Comparison of ENCODE assay signal across 18 cellular contexts in the genomic region with DNA sequence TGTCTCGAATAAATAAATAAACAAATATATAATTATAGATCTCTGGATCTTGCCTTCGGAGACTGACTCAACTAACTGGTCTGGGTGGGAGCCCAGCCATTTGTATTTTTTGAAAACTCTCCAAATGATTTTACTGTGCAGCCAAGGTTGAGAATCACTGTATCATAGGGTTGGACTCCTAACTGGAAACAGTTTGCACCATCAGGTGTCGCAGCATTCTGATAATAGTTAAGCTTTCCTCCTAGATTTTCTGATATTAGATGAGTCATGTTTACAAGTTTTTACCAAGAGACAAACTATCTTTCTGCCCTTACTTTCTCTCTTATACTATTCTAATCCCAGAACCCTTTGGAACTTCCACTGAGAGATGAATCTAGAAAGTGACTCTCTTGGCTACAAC. TPM values are rescaled to one million over a fixed set of nuclear protein-coding genes. Genes with fewer than 3 reads are reported as not detected.
A peak's percentile ranks its signal among the peaks of the same experiment; 100 is the strongest.
DNase-seq lines count a peak whose midpoint lies in the region; ATAC-seq and TF ChIP-seq lines count a peak whose summit lies in the region.
"Had no signal": no experiment of that assay in that cellular context is flagged by ENCODE, and none has a peak within 500 bp of the region (broad histone marks: within the 10 kb centered on the region; RNA-seq: fewer than 3 reads in every experiment).

No MANE protein-coding gene starts in this region.

- H3K4me2 ChIP-seq in GM23248 (ENCODE audit: unreplicated experiment) (no peak overlapping the region), OCI-LY3 (ENCODE audit: low read length) (0 out of 2 replicates have a peak overlapping the region, but pooled peaks have one; percentile 9), trophoblast cell (ENCODE audit: low read length) (no peak overlapping the region)

- TF ChIP-seq CTCF in OCI-LY3 (IDR thresholded peaks at IDR 0.05; ENCODE audit: low read depth, low read length), result no peak
- no peak for TF ChIP-seq CTCF in astrocyte of the spinal cord (IDR thresholded peaks at IDR 0.05; ENCODE audit: low read depth, low read length)
- TF ChIP-seq CTCF in body of pancreas (IDR thresholded peaks at IDR 0.05), result no peak

- no peak overlapping the region for H3K14ac ChIP-seq in trophoblast cell (ENCODE audit: low read length)

- no peaks in the 10 kb centered on the region for H3F3A ChIP-seq in GM23248 (ENCODE audit: insufficient read depth)

- H3K4me1 ChIP-seq in GM23248 (ENCODE audit: insufficient read depth) (no peaks in the 10 kb centered on the region), OCI-LY3 (ENCODE audit: low read length) (peaks cover 15% of the 10 kb centered on the region), trophoblast cell (ENCODE audit: control insufficient read depth in 1 of 2, insufficient read depth in 2 of 2, low read length in 2 of 2) (no peaks in the 10 kb centered on the region), body of pancreas (no peaks in the 10 kb centered on the region)

- no peak overlapping the region for H2BK5ac ChIP-seq in trophoblast cell (ENCODE audit: low read depth, low read length, poor library complexity)

- H3K79me2 ChIP-seq in GM23248 (ENCODE audit: insufficient read depth) (no peaks in the 10 kb centered on the region), OCI-LY3 (ENCODE audit: low read length) (no peaks in the 10 kb centered on the region), trophoblast cell (ENCODE audit: control insufficient read depth, insufficient read depth, low read length, poor library complexity) (no peaks in the 10 kb centered on the region)

- no peak overlapping the region for H3K23ac ChIP-seq in trophoblast cell (ENCODE audit: low read length)

- WGBS in GM23248 (ENCODE audit: low coverage in 1 of 2, low lambda C conversion rate in 2 of 2, missing lambda C conversion rate in 2 of 2), 2 experiments, result 18 to 28% methylated on average over 3 of the region's 3 CpGs
- WGBS in trophoblast cell (ENCODE audit: extremely low coverage, insufficient coverage, insufficient read length), result no CpG with 5 or more reads among the region's 3 CpGs
- 55 to 57% methylated on average over 3 of the region's 3 CpGs for WGBS in body of pancreas, 2 donors

- no peak overlapping the region for H2AK5ac ChIP-seq in trophoblast cell (ENCODE audit: low read length)

- no peak for ATAC-seq in body of pancreas
- ATAC-seq: HCT116 had no signal

- TF ChIP-seq POLR2A in body of pancreas (IDR thresholded peaks at IDR 0.05), result no peak

- H2AFZ ChIP-seq in GM23248, result no peak overlapping the region
- H2AFZ ChIP-seq in OCI-LY3 (ENCODE audit: low read depth, low read length), result peak overlapping the region; percentile 23; the same call in 1 of the 2 replicates
- H2AFZ ChIP-seq in trophoblast cell (ENCODE audit: insufficient read depth, low read length, poor library complexity), result no peak overlapping the region

- no peak overlapping the region for H3K27ac ChIP-seq in GM23248
- H3K27ac ChIP-seq in OCI-LY3 (ENCODE audit: low read length), result no peak overlapping the region
- H3K27ac ChIP-seq in trophoblast cell (ENCODE audit: low read depth, low read length), result no peak overlapping the region
- H3K27ac ChIP-seq in body of pancreas, result no peak overlapping the region
- H3K27ac ChIP-seq: C4-2B had no signal

- DNase-seq in GM23248, result peak; percentile 12
- peak; percentile 22 for DNase-seq in astrocyte of the spinal cord (ENCODE audit: low read depth, low spot score)
- DNase-seq in trophoblast cell, result peak; percentile 52 to 84
- no peak for DNase-seq in body of pancreas
- DNase-seq in NCI-H446 (lab: John Stamatoyannopoulos, UW), result no peak
- no peak for DNase-seq in hepatic stellate cell (ENCODE audit: low spot score)
- DNase-seq: AML-193; Caco-2; CD4-positive, alpha-beta T cell; GDM1; GOT3; H7; HFFc6; IMR-90 had no signal

- intact Hi-C loops in body of pancreas (cut with DNase I), result no loop called here

- no peak overlapping the region for H3K9ac ChIP-seq in GM23248
- H3K9ac ChIP-seq in OCI-LY3 (ENCODE audit: low read length), result no peak overlapping the region
- no peak overlapping the region for H3K9ac ChIP-seq in trophoblast cell (ENCODE audit: low read length)

- in situ Hi-C loops in GM23248 (cut with MboI), result loop anchor here (25.0 kb wide), 1 partner anchor 315 kb away; no protein-coding TSS in a partner anchor
- in situ Hi-C loops in astrocyte of the spinal cord (cut with HindIII; ENCODE audit: low sequenced_read_pairs), result no loop called here

- H4K8ac ChIP-seq in trophoblast cell (ENCODE audit: low read depth, low read length), result no peak overlapping the region

- H3K18ac ChIP-seq in trophoblast cell (ENCODE audit: low read length), result no peak overlapping the region

- no peaks in the 10 kb centered on the region for H4K20me1 ChIP-seq in GM23248 (ENCODE audit: insufficient read depth)
- no peaks in the 10 kb centered on the region for H4K20me1 ChIP-seq in OCI-LY3 (ENCODE audit: insufficient read depth, low read length)

- no peak overlapping the region for H4K91ac ChIP-seq in trophoblast cell (ENCODE audit: low read depth, low read length)

- no peak overlapping the region for H3K4ac ChIP-seq in trophoblast cell (ENCODE audit: low read depth, low read length)

- H3K27me3 ChIP-seq in GM23248 (replicated peaks; ENCODE audit: insufficient read depth) (peaks cover 42% of the 10 kb centered on the region), OCI-LY3 (ENCODE audit: low read depth, low read length) (no peaks in the 10 kb centered on the region), trophoblast cell (ENCODE audit: insufficient read depth, low read length) (no peaks in the 10 kb centered on the region), body of pancreas (no peaks in the 10 kb centered on the region)

- no peak overlapping the region for H3K4me3 ChIP-seq in GM23248
- H3K4me3 ChIP-seq in OCI-LY3 (ENCODE audit: low read length), result no peak overlapping the region
- no peak overlapping the region for H3K4me3 ChIP-seq in astrocyte of the spinal cord (ENCODE audit: low read depth, low read length)
- H3K4me3 ChIP-seq in trophoblast cell (ENCODE audit: low read depth, low read length), result no peak overlapping the region
- H3K4me3 ChIP-seq in body of pancreas, result no peak overlapping the region

- no peak overlapping the region for H2BK120ac ChIP-seq in trophoblast cell (ENCODE audit: insufficient read depth, low read length, poor library complexity)

- H3K36me3 ChIP-seq in GM23248 (ENCODE audit: low read depth) (no peaks in the 10 kb centered on the region), OCI-LY3 (replicated peaks; ENCODE audit: low read depth, low read length) (no peaks in the 10 kb centered on the region), trophoblast cell (ENCODE audit: control insufficient read depth in 1 of 2, insufficient read depth in 2 of 2, low read length in 2 of 2) (no peaks in the 10 kb centered on the region), body of pancreas (replicated peaks in 1 of 2; ENCODE audit: insufficient read depth in 1 of 2, low read depth in 2 of 2) (no peaks in the 10 kb centered on the region)

- no peak overlapping the region for H4K12ac ChIP-seq in trophoblast cell (ENCODE audit: low read depth, low read length)

- no peaks in the 10 kb centered on the region for H3K9me2 ChIP-seq in GM23248 (ENCODE audit: insufficient read depth)

- H3K79me1 ChIP-seq in trophoblast cell (ENCODE audit: low read length), result no peaks in the 10 kb centered on the region

- no peak overlapping the region for H2BK12ac ChIP-seq in trophoblast cell (ENCODE audit: low read length)

- no peaks in the 10 kb centered on the region for H3K9me3 ChIP-seq in GM23248 (ENCODE audit: low read depth)
- H3K9me3 ChIP-seq in OCI-LY3 (ENCODE audit: insufficient read depth, low read length), result no peaks in the 10 kb centered on the region
- H3K9me3 ChIP-seq in trophoblast cell (ENCODE audit: insufficient read depth, low read depth, low read length), result peaks cover 2% of the 10 kb centered on the region
- no peaks in the 10 kb centered on the region for H3K9me3 ChIP-seq in body of pancreas
- H3K9me3 ChIP-seq: Caco-2 had no signal

RNA-seq across cellular contexts. Expression of a gene that starts 16.8 kb away (rescaled TPM):
- total RNA-seq in GM23248 (2014; rRNA removed; shearing (Covaris generic)), result not detected in 2 replicates
- not detected in 2 replicates for polyA plus RNA-seq in GM23248 (2016; fragmentation: Nextera tagmentation; extraction: Ambion mirVana)
- polyA plus RNA-seq in trophoblast cell (2013), result 0.07 TPM in 1 of 2 replicates, not detected in the other
- not detected for total RNA-seq in body of pancreas
- total RNA-seq: Caco-2; CD4-positive, alpha-beta T cell; HFFc6; IMR-90 had no signal
- polyA plus RNA-seq: BJ had no signal

RNA-seq across cellular contexts. Expression of a gene that starts 50.1 kb away (rescaled TPM):
- not detected in 2 replicates for total RNA-seq in GM23248 (2014; rRNA removed; shearing (Covaris generic))
- polyA plus RNA-seq in GM23248 (2016; fragmentation: Nextera tagmentation; extraction: Ambion mirVana), result not detected in 2 replicates
- polyA plus RNA-seq in trophoblast cell (2013), result 0.05 TPM in 1 of 2 replicates, not detected in the other
- not detected for total RNA-seq in body of pancreas
- total RNA-seq: Caco-2; CD4-positive, alpha-beta T cell; H7; HFFc6; IMR-90 had no signal
- polyA plus RNA-seq: BJ, IMR-90 had no signal

Comparison
In these comparisons a context has a peak if more than half of its experiments do, and no peak if none do; other contexts are left out.
1. DNase-seq: peak in GM23248 (single experiment), astrocyte of the spinal cord (single experiment) and trophoblast cell (2 of 2); none in body of pancreas (0 of 4), NCI-H446 (0 of 2) and hepatic stellate cell (single experiment).